ENCODE assay signal across 25 cellular contexts in genomic region chr12:24049771-24050170, GRCh38.
"Had no signal": no experiment of that assay in that cellular context is flagged by ENCODE, and none has a peak within 500 bp of the region (broad histone marks: within the 10 kb centered on the region; RNA-seq: fewer than 3 reads in every experiment).

No MANE protein-coding gene starts in this region.

- H3K9me3 ChIP-seq: uterus had no signal

- H3K27ac Mint-ChIP-seq: activated B cell treated with CpG ODN at 0.5 μM for 24 hours; activated CD4-positive, alpha-beta T cell treated with anti-CD3 and anti-CD28 coated beads for 36 hours; activated naive CD4-positive, alpha-beta T cell treated with anti-CD3 and anti-CD28 coated beads for 36 hours; activated naive CD8-positive, alpha-beta T cell treated with anti-CD3 and anti-CD28 coated beads, Interleukin-2, amount 10 ng/mL, durations not matched to agents 7 days and 5 days; activated T-cell treated with anti-CD3 and anti-CD28 coated beads, Interleukin-2, amount 50 U/mL, for 72 hours; dendritic cell treated with granulocyte-macrophage colony-stimulating factor and Interleukin-4, amounts not matched to agents 40 ng/mL and 50 ng/mL, for 4 days; memory B cell; stimulated activated memory B cell treated with anti-CD40 and anti-IgM and Interleukin-4, amounts not matched to agents 10 μg/mL and 1 μg/mL and 100 μg/mL, for 72 hours; T-helper 1 cell treated with Interleukin-12 subunit alpha and Interleukin-12 subunit beta and Interleukin-4 antibody, amounts not matched to agents 30 μg/mL and 1 μg/mL, for 36 hours had no signal

- H3K27ac ChIP-seq: cardiac muscle cell, uterus had no signal

- ATAC-seq: activated CD4-positive, alpha-beta T cell treated with anti-CD3 and anti-CD28 coated beads for 36 hours; activated T-cell treated with anti-CD3 and anti-CD28 coated beads, Interleukin-2, amount 50 U/mL, for 72 hours; mucosa of descending colon; sciatic nerve; stimulated activated memory B cell treated with anti-CD40 and anti-IgM and Interleukin-4, amounts not matched to agents 10 μg/mL and 1 μg/mL and 100 μg/mL, for 72 hours had no signal

- H3K4me3 ChIP-seq: cardiac muscle cell, mucosa of descending colon, uterus had no signal

- H3K4me1 ChIP-seq: uterus had no signal

- H3K4me1 Mint-ChIP-seq: activated CD4-positive, alpha-beta T cell treated with anti-CD3 and anti-CD28 coated beads for 36 hours; activated naive CD8-positive, alpha-beta T cell treated with anti-CD3 and anti-CD28 coated beads, Interleukin-2, amount 10 ng/mL, durations not matched to agents 7 days and 5 days; memory B cell; stimulated activated memory B cell treated with anti-CD40 and anti-IgM and Interleukin-4, amounts not matched to agents 10 μg/mL and 1 μg/mL and 100 μg/mL, for 72 hours had no signal

- H3K27me3 ChIP-seq: cardiac muscle cell, uterus had no signal

- H3K27me3 Mint-ChIP-seq: activated B cell treated with CpG ODN at 0.5 μM for 24 hours; activated naive CD8-positive, alpha-beta T cell treated with anti-CD3 and anti-CD28 coated beads, Interleukin-2, amount 10 ng/mL, durations not matched to agents 7 days and 5 days; memory B cell; stimulated activated memory B cell treated with anti-CD40 and anti-IgM and Interleukin-4, amounts not matched to agents 10 μg/mL and 1 μg/mL and 100 μg/mL, for 72 hours had no signal

- H3K4me3 Mint-ChIP-seq: activated B cell treated with CpG ODN at 0.5 μM for 24 hours; activated CD4-positive, alpha-beta T cell treated with anti-CD3 and anti-CD28 coated beads for 36 hours; activated naive CD4-positive, alpha-beta T cell treated with anti-CD3 and anti-CD28 coated beads for 36 hours; activated naive CD8-positive, alpha-beta T cell treated with anti-CD3 and anti-CD28 coated beads, Interleukin-2, amount 10 ng/mL, durations not matched to agents 7 days and 5 days; activated T-cell treated with anti-CD3 and anti-CD28 coated beads, Interleukin-2, amount 50 U/mL, for 72 hours; dendritic cell treated with granulocyte-macrophage colony-stimulating factor and Interleukin-4, amounts not matched to agents 40 ng/mL and 50 ng/mL, for 4 days; memory B cell; stimulated activated memory B cell treated with anti-CD40 and anti-IgM and Interleukin-4, amounts not matched to agents 10 μg/mL and 1 μg/mL and 100 μg/mL, for 72 hours; T-helper 1 cell treated with Interleukin-12 subunit alpha and Interleukin-12 subunit beta and Interleukin-4 antibody, amounts not matched to agents 30 μg/mL and 1 μg/mL, for 36 hours had no signal

- H3K36me3 Mint-ChIP-seq: activated naive CD8-positive, alpha-beta T cell treated with anti-CD3 and anti-CD28 coated beads, Interleukin-2, amount 10 ng/mL, durations not matched to agents 7 days and 5 days; stimulated activated memory B cell treated with anti-CD40 and anti-IgM and Interleukin-4, amounts not matched to agents 10 μg/mL and 1 μg/mL and 100 μg/mL, for 72 hours had no signal

- DNase-seq: activated B cell treated with CpG ODN at 0.5 μM for 24 hours; activated CD4-positive, alpha-beta T cell treated with anti-CD3 and anti-CD28 coated beads for 36 hours; activated CD4-positive, alpha-beta T cell treated with anti-CD3 and anti-CD28 coated beads, Interleukin-2, amount 50 U/mL, for 48 hours; activated effector memory CD4-positive, alpha-beta T cell treated with Interleukin-2 at 50 U/mL for 16 hours; activated naive CD4-positive, alpha-beta T cell treated with anti-CD3 and anti-CD28 coated beads for 36 hours; activated naive CD8-positive, alpha-beta T cell treated with anti-CD3 and anti-CD28 coated beads, Interleukin-2, amount 10 ng/mL, durations not matched to agents 7 days and 5 days; activated T-cell treated with anti-CD3 and anti-CD28 coated beads, Interleukin-2, amount 50 U/mL, for 72 hours; amygdala; effector memory CD4-positive, alpha-beta T cell; foreskin melanocyte; glutamatergic neuron; hippocampal formation; mucosa of descending colon; nucleus accumbens; small intestine; stimulated activated CD4-positive, alpha-beta T cell treated with anti-CD3 and anti-CD28 coated beads, Interleukin-15, amount 100 ng/mL, for 24 hours; T1000; trophoblast cell; uterus had no signal

- H3K9me3 Mint-ChIP-seq: activated naive CD4-positive, alpha-beta T cell treated with anti-CD3 and anti-CD28 coated beads for 36 hours; dendritic cell treated with granulocyte-macrophage colony-stimulating factor and Interleukin-4, amounts not matched to agents 40 ng/mL and 50 ng/mL, for 4 days; memory B cell; stimulated activated memory B cell treated with anti-CD40 and anti-IgM and Interleukin-4, amounts not matched to agents 10 μg/mL and 1 μg/mL and 100 μg/mL, for 72 hours had no signal

- H3K36me3 ChIP-seq: cardiac muscle cell, uterus had no signal
